In genomic region chr3:123154346-123154985, GRCh38 we compare ENCODE assay signal across 22 cellular contexts. TPM values are rescaled to one million over a fixed set of nuclear protein-coding genes. Genes with fewer than 3 reads are reported as not detected.
DNase-seq lines count a peak whose midpoint lies in the region; ATAC-seq, FAIRE-seq and TF ChIP-seq lines count a peak whose summit lies in the region.
"Had no signal": no experiment of that assay in that cellular context is flagged by ENCODE, and none has a peak within 500 bp of the region (broad histone marks: within the 10 kb centered on the region; RNA-seq: fewer than 3 reads in every experiment).

No MANE protein-coding gene starts in this region.

- no peak for ATAC-seq in PC-3
- ATAC-seq: activated CD4-positive, alpha-beta T cell treated with anti-CD3 and anti-CD28 coated beads for 36 hours; stimulated activated memory B cell treated with anti-CD40 and anti-IgM and Interleukin-4, amounts not matched to agents 10 μg/mL and 1 μg/mL and 100 μg/mL, for 72 hours had no signal

- H4K20me1 ChIP-seq in BLaER1 treated with 17β-estradiol and CSF1 and Interleukin-3, amounts not matched to agents 10 nM and 100 nM, result peaks cover 0 to 3% (median 0%) of the 10 kb centered on the region in 11 experiments; a peak in 1 of 22 replicates
- H4K20me1 ChIP-seq in neural progenitor cell (ENCODE audit: low read depth) (peaks cover 13% of the 10 kb centered on the region), PC-3 (ENCODE audit: low read length) (0 out of 2 replicates have a peak, but pooled peaks cover 3% of the 10 kb centered on the region)

- no peak overlapping the region for H3K4me3 ChIP-seq in BLaER1 treated with 17β-estradiol and CSF1 and Interleukin-3, amounts not matched to agents 10 nM and 100 nM
- no peak overlapping the region for H3K4me3 ChIP-seq in neural progenitor cell
- H3K4me3 ChIP-seq in brain microvascular endothelial cell (ENCODE audit: low read depth, low read length), result no peak overlapping the region
- H3K4me3 ChIP-seq in PC-3 (ENCODE audit: low read length), result no peak overlapping the region
- H3K4me3 ChIP-seq: thoracic aorta had no signal

- H3K4me2 ChIP-seq in BLaER1 treated with 17β-estradiol and CSF1 and Interleukin-3, amounts not matched to agents 10 nM and 100 nM, result peak overlapping the region; percentile 0 to 63 (median 40); a peak in 17 of 22 replicates
- no peak overlapping the region for H3K4me2 ChIP-seq in neural progenitor cell
- no peak overlapping the region for H3K4me2 ChIP-seq in PC-3 (ENCODE audit: low read length)

- no peak overlapping the region for H3K4me3 Mint-ChIP-seq in neural progenitor cell
- H3K4me3 Mint-ChIP-seq: activated CD4-positive, alpha-beta T cell treated with anti-CD3 and anti-CD28 coated beads for 36 hours; activated naive CD8-positive, alpha-beta T cell treated with anti-CD3 and anti-CD28 coated beads, Interleukin-2, amount 10 ng/mL, durations not matched to agents 7 days and 5 days; nephron progenitor cell; stimulated activated memory B cell treated with anti-CD40 and anti-IgM and Interleukin-4, amounts not matched to agents 10 μg/mL and 1 μg/mL and 100 μg/mL, for 72 hours had no signal

- H3K9me2 ChIP-seq in PC-3 (replicated peaks; ENCODE audit: low read length), result no peaks in the 10 kb centered on the region

- H3K9me3 Mint-ChIP-seq in neural progenitor cell, result no peaks in the 10 kb centered on the region
- H3K9me3 Mint-ChIP-seq: nephron progenitor cell had no signal

- H3K36me3 Mint-ChIP-seq in neural progenitor cell, result peaks cover 24% of the 10 kb centered on the region

- peaks cover 66% of the 10 kb centered on the region for H3K4me1 Mint-ChIP-seq in neural progenitor cell
- H3K4me1 Mint-ChIP-seq: activated CD4-positive, alpha-beta T cell treated with anti-CD3 and anti-CD28 coated beads for 36 hours had no signal

- H3K27me3 Mint-ChIP-seq in neural progenitor cell (ENCODE audit: insufficient read depth, low read depth), result peaks cover 6% of the 10 kb centered on the region
- H3K27me3 Mint-ChIP-seq: activated CD4-positive, alpha-beta T cell treated with anti-CD3 and anti-CD28 coated beads for 36 hours; activated naive CD8-positive, alpha-beta T cell treated with anti-CD3 and anti-CD28 coated beads, Interleukin-2, amount 10 ng/mL, durations not matched to agents 7 days and 5 days; progenitor cell of endocrine pancreas; stimulated activated memory B cell treated with anti-CD40 and anti-IgM and Interleukin-4, amounts not matched to agents 10 μg/mL and 1 μg/mL and 100 μg/mL, for 72 hours had no signal

- DNase-seq in Kasumi-1 (lab: John Stamatoyannopoulos, UW), result peak; percentile 47 to 54
- DNase-seq in ecto neural progenitor cell (ENCODE audit: low spot score), result peak; percentile 37
- DNase-seq in neural progenitor cell (ENCODE audit: low spot score), result no peak
- no peak for DNase-seq in RCC 7860 (ENCODE audit: low spot score)
- no peak for DNase-seq in brain microvascular endothelial cell
- DNase-seq in PC-3, result no peak
- no peak for DNase-seq in NCI-H526 (lab: John Stamatoyannopoulos, UW)
- DNase-seq: activated CD4-positive, alpha-beta T cell treated with anti-CD3 and anti-CD28 coated beads for 36 hours; activated naive CD8-positive, alpha-beta T cell treated with anti-CD3 and anti-CD28 coated beads, Interleukin-2, amount 10 ng/mL, durations not matched to agents 7 days and 5 days; DMS53; GDM1; KG1; kidney glomerular epithelial cell; mesendoderm; NCI-H526 treated with DMSO at 0.1 percent for 48 hours had no signal

- H2AFZ ChIP-seq in neural progenitor cell (replicated peaks) (no peak overlapping the region), PC-3 (ENCODE audit: low read length) (no peak overlapping the region)

- peaks cover 27 to 63% (median 50%) of the 10 kb centered on the region in 10 experiments for H3K4me1 ChIP-seq in BLaER1 treated with 17β-estradiol and CSF1 and Interleukin-3, amounts not matched to agents 10 nM and 100 nM
- H3K4me1 ChIP-seq in neural progenitor cell (peaks cover 35% of the 10 kb centered on the region), PC-3 (ENCODE audit: insufficient read depth, low read length) (peaks cover 18% of the 10 kb centered on the region)

- H3K9me3 ChIP-seq in BLaER1 treated with 17β-estradiol and CSF1 and Interleukin-3, amounts not matched to agents 10 nM and 100 nM (replicated peaks in 1 of 11), result peaks cover 0 to 17% (median 15%) of the 10 kb centered on the region in 11 experiments; a peak in 17 of 22 replicates
- H3K9me3 ChIP-seq in neural progenitor cell (ENCODE audit: low read depth) (no peaks in the 10 kb centered on the region), PC-3 (ENCODE audit: low read length) (no peaks in the 10 kb centered on the region)
- H3K9me3 ChIP-seq: thoracic aorta had no signal

- no TSS peak for BruUV-seq in PC-3 (replicated peaks; lab: Mats Ljungman, UMichigan)

- CTCF ChIA-PET in PC-3 (lab: Charles Lee), result no interaction called here

- no peak for FAIRE-seq in RCC 7860 (lab: Jason Lieb, UNC)
- FAIRE-seq: TTC549 had no signal

- peaks cover 0 to 19% (median 12%) of the 10 kb centered on the region in 11 experiments; a peak in 13 of 22 replicates for H3K36me3 ChIP-seq in BLaER1 treated with 17β-estradiol and CSF1 and Interleukin-3, amounts not matched to agents 10 nM and 100 nM
- H3K36me3 ChIP-seq in neural progenitor cell, result no peaks in the 10 kb centered on the region
- peaks cover 51% of the 10 kb centered on the region for H3K36me3 ChIP-seq in brain microvascular endothelial cell (replicated peaks)
- peaks cover 34% of the 10 kb centered on the region; the same call in 1 of the 2 replicates for H3K36me3 ChIP-seq in PC-3 (ENCODE audit: low read depth, low read length)

- H3K9ac ChIP-seq in BLaER1 treated with 17β-estradiol and CSF1 and Interleukin-3, amounts not matched to agents 10 nM and 100 nM, result no peak overlapping the region
- H3K9ac ChIP-seq in neural progenitor cell, result no peak overlapping the region
- no peak overlapping the region for H3K9ac ChIP-seq in PC-3 (ENCODE audit: low read length)

- in situ Hi-C loops in brain microvascular endothelial cell (cut with HindIII; ENCODE audit: low pct_ligation_motif_present, low sequenced_read_pairs), result no loop called here

- 0 out of 22 replicates have a peak overlapping the region, but pooled peaks of 1 of the 11 experiments have one; percentile 27 for H3K27ac ChIP-seq in BLaER1 treated with 17β-estradiol and CSF1 and Interleukin-3, amounts not matched to agents 10 nM and 100 nM
- H3K27ac ChIP-seq in neural progenitor cell, result no peak overlapping the region
- no peak overlapping the region for H3K27ac ChIP-seq in brain microvascular endothelial cell
- H3K27ac ChIP-seq in PC-3 (ENCODE audit: low read length), result no peak overlapping the region
- H3K27ac ChIP-seq: thoracic aorta had no signal

- TF ChIP-seq CTCF in neural progenitor cell (IDR thresholded peaks at IDR 0.05) (no peak), brain microvascular endothelial cell (IDR thresholded peaks at IDR 0.05; ENCODE audit: low read depth, low read length, missing control alignments) (no peak), PC-3 (conservative IDR thresholded peaks at IDR 0.05; ENCODE audit: low read depth, low read length) (no peak)

- H3K27me3 ChIP-seq in BLaER1 treated with 17β-estradiol and CSF1 and Interleukin-3, amounts not matched to agents 10 nM and 100 nM, result no peaks in the 10 kb centered on the region
- H3K27me3 ChIP-seq in neural progenitor cell (no peaks in the 10 kb centered on the region), brain microvascular endothelial cell (replicated peaks) (no peaks in the 10 kb centered on the region), PC-3 (ENCODE audit: low read length) (no peaks in the 10 kb centered on the region)

- intact Hi-C loops in PC-3 (cut with micrococcal nuclease), result no loop called here

- H3K79me2 ChIP-seq in neural progenitor cell (ENCODE audit: low read depth), result no peaks in the 10 kb centered on the region
- no peaks in the 10 kb centered on the region for H3K79me2 ChIP-seq in PC-3 (ENCODE audit: low read length)

- H3F3A ChIP-seq in neural progenitor cell (ENCODE audit: low read depth) (peaks cover 9% of the 10 kb centered on the region), PC-3 (ENCODE audit: low read length, unreplicated experiment) (no peaks in the 10 kb centered on the region)

- POLR2A ChIA-PET in PC-3 (lab: Charles Lee; ENCODE audit: unreplicated experiment), result no interaction called here

- peak overlapping the region; percentile 93 for H3K27ac Mint-ChIP-seq in neural progenitor cell
- H3K27ac Mint-ChIP-seq: activated CD4-positive, alpha-beta T cell treated with anti-CD3 and anti-CD28 coated beads for 36 hours; activated naive CD8-positive, alpha-beta T cell treated with anti-CD3 and anti-CD28 coated beads, Interleukin-2, amount 10 ng/mL, durations not matched to agents 7 days and 5 days; activated T-helper 2 cell treated with anti-CD3 and anti-CD28 coated beads, Interferon-gamma antibody, Interleukin-2, Interleukin-4, amounts not matched to agents 10 μg/mL and 5 μg/mL and 100 μg/mL, durations not matched to agents 14 hours and 24 hours and 36 hours; nephron progenitor cell; progenitor cell of endocrine pancreas; stimulated activated memory B cell treated with anti-CD40 and anti-IgM and Interleukin-4, amounts not matched to agents 10 μg/mL and 1 μg/mL and 100 μg/mL, for 72 hours had no signal

RNA-seq across cellular contexts. Expression of gene SEC22A, which starts 47.3 kb away (rescaled TPM):
- total RNA-seq in neural progenitor cell (ENCODE audit: low replicate concordance) (25.8 and 26.4 TPM in 2 replicates), PC-3 (2014; rRNA removed) (34.3 and 37.9 TPM in 2 replicates)

Comparison
In these comparisons a context has a peak if more than half of its experiments do, and no peak if none do; other contexts are left out.
1. H3K4me2 ChIP-seq: peak in BLaER1 treated with 17β-estradiol and CSF1 and Interleukin-3, amounts not matched to agents 10 nM and 100 nM (11 of 11); none in neural progenitor cell (single experiment) and PC-3 (single experiment).
2. DNase-seq: peak in Kasumi-1 (2 of 2) and ecto neural progenitor cell (single experiment); none in neural progenitor cell (single experiment), RCC 7860 (single experiment), brain microvascular endothelial cell (single experiment), PC-3 (single experiment) and NCI-H526 (0 of 2).